Comparison of ENCODE assay signal across 9 cellular contexts in genomic region chr15:66704783-66705113, GRCh38. TPM values are rescaled to one million over a fixed set of nuclear protein-coding genes. Genes with fewer than 3 reads are reported as not detected.
DNase-seq lines count a peak whose midpoint lies in the region; ATAC-seq, FAIRE-seq and TF ChIP-seq lines count a peak whose summit lies in the region.
"Had no signal": no experiment of that assay in that cellular context is flagged by ENCODE, and none has a peak within 500 bp of the region (broad histone marks: within the 10 kb centered on the region; RNA-seq: fewer than 3 reads in every experiment).

No MANE protein-coding gene starts in this region.

- FAIRE-seq in HTR-8/SVneo (lab: Jason Lieb, UNC): no peak

- 86 to 100% (median 91%) methylated on average over 1 of the region's 1 CpG for WGBS in psoas muscle, 3 donors

- H3K4me2 ChIP-seq in DND-41 (ENCODE audit: insufficient read depth, low read length): peak overlapping the region; percentile 90

- H3K27me3 ChIP-seq in DND-41 (ENCODE audit: insufficient read depth, low read length, poor library complexity): peaks cover 29% of the 10 kb centered on the region
- peaks cover 9% of the 10 kb centered on the region for H3K27me3 ChIP-seq in NT2/D1 (ENCODE audit: insufficient read depth, insufficient read length)
- no peaks in the 10 kb centered on the region for H3K27me3 ChIP-seq in psoas muscle (ENCODE audit: insufficient read depth in 3 of 3, low read length in 2 of 3)

- H4K20me1 ChIP-seq in DND-41 (ENCODE audit: insufficient read depth, low read length): peaks cover 31% of the 10 kb centered on the region

- H3K27ac ChIP-seq in DND-41 (ENCODE audit: low read length) (peak overlapping the region; percentile 71), psoas muscle (peak overlapping the region; percentile 23)

- H3K9me3 ChIP-seq in DND-41 (ENCODE audit: insufficient read depth, low read length, severe bottlenecking) (no peaks in the 10 kb centered on the region), NT2/D1 (ENCODE audit: insufficient read depth, low read length) (no peaks in the 10 kb centered on the region), psoas muscle (no peaks in the 10 kb centered on the region)

- peaks cover 64% of the 10 kb centered on the region for H3K79me2 ChIP-seq in DND-41 (ENCODE audit: insufficient read depth, low read length)

- peaks cover 6% of the 10 kb centered on the region; the same call in 1 of the 2 replicates for H3K36me3 ChIP-seq in DND-41 (ENCODE audit: insufficient read depth, low read length)
- H3K36me3 ChIP-seq in NT2/D1 (ENCODE audit: insufficient read depth, insufficient read length, low read length): peaks cover 46% of the 10 kb centered on the region
- no peaks in the 10 kb centered on the region for H3K36me3 ChIP-seq in psoas muscle (ENCODE audit: insufficient read depth in 1 of 2, low read depth in 1 of 2)

- TF ChIP-seq CTCF in DND-41 (IDR thresholded peaks at IDR 0.05; ENCODE audit: borderline replicate concordance, extremely low read depth, low read length, poor library complexity, severe bottlenecking) (no peak), foreskin fibroblast (IDR thresholded peaks at IDR 0.05; ENCODE audit: low read depth, low read length) (no peak), psoas muscle (IDR thresholded peaks at IDR 0.05) (no peak)

- H3K9ac ChIP-seq in DND-41 (ENCODE audit: low read depth, low read length): peak overlapping the region; percentile 66
- peak overlapping the region; percentile 95 for H3K9ac ChIP-seq in NT2/D1 (ENCODE audit: insufficient read length, low read depth)

- DNase-seq in DND-41 (no peak), NT2/D1 (ENCODE audit: low read depth, low spot score) (no peak), foreskin fibroblast (no peak), psoas muscle (no peak), DMS79 treated with DMSO at 0.1 percent for 48 hours (lab: John Stamatoyannopoulos, UW) (no peak), HTR-8/SVneo (ENCODE audit: insufficient read length, low spot score) (no peak)
- DNase-seq: NCI-H2081 treated with DMSO at 0.1 percent for 48 hours had no signal

- H3K4me3 ChIP-seq in DND-41 (ENCODE audit: low read depth in 1 of 2, low read length in 2 of 2) (peak overlapping the region; percentile 59 to 75; a peak in 3 of 4 replicates), NT2/D1 (ENCODE audit: insufficient read length, low read depth) (peak overlapping the region; percentile 82), foreskin fibroblast (ENCODE audit: low read depth in 1 of 2, low read length in 2 of 2) (peak overlapping the region; percentile 82 to 84), psoas muscle (peak overlapping the region; percentile 85)

- ATAC-seq in DND-41 (ENCODE audit: insufficient read depth, low read depth) (no peak), psoas muscle (no peak), HG03457 (IDR thresholded peaks at IDR 0.05; ENCODE audit: unreplicated experiment) (no peak), GM19463 (IDR thresholded peaks at IDR 0.05; ENCODE audit: unreplicated experiment) (no peak)

- intact Hi-C loops in psoas muscle (cut with DNase I): loop anchor here (2.0 to 5.0 kb wide), 2 partner anchors 20 to 148 kb away; no protein-coding TSS in a partner anchor

- no peak overlapping the region for H2AFZ ChIP-seq in DND-41 (ENCODE audit: low read depth, low read length)

- peaks cover 54% of the 10 kb centered on the region for H3K4me1 ChIP-seq in DND-41 (ENCODE audit: insufficient read depth, low read length)
- H3K4me1 ChIP-seq in NT2/D1 (ENCODE audit: insufficient read depth, insufficient read length): peaks cover 17% of the 10 kb centered on the region
- H3K4me1 ChIP-seq in psoas muscle: peaks cover 11% of the 10 kb centered on the region

RNA-seq across cellular contexts. Expression of gene SMAD6, which starts 2.7 kb away (rescaled TPM):
- 1 to 10 TPM; 1.3 to 5.5 (median 3.8) TPM for total RNA-seq in psoas muscle
- 1 to 10 TPM in 1 of 3 donors, under 1 TPM in 2; 0.52 to 3.0 (median 0.79) TPM for polyA plus RNA-seq in psoas muscle
